17 cellular contexts compared by ENCODE assay signal in genomic region chr17:69427486-69428197, GRCh38.
"Had no signal": no experiment of that assay in that cellular context is flagged by ENCODE, and none has a peak within 500 bp of the region (broad histone marks: within the 10 kb centered on the region; RNA-seq: fewer than 3 reads in every experiment).

No MANE protein-coding gene starts in this region.

- H3K4me3 Mint-ChIP-seq: activated naive CD4-positive, alpha-beta T cell treated with anti-CD3 and anti-CD28 coated beads for 36 hours; activated naive CD8-positive, alpha-beta T cell treated with anti-CD3 and anti-CD28 coated beads, Interleukin-2, amount 50 U/mL, for 24 hours; effector memory CD8-positive, alpha-beta T cell; stimulated activated naive B cell treated with anti-CD40 and anti-IgM and Interleukin-4, amounts not matched to agents 10 μg/mL and 1 μg/mL and 100 μg/mL, for 72 hours; T-helper 2 cell treated with Interferon-gamma antibody and Interleukin-4, amounts not matched to agents 5 μg/mL and 100 μg/mL, for 36 hours had no signal

- H3K4me3 ChIP-seq: gastroesophageal sphincter, heart right ventricle, lung, tibial nerve had no signal

- H3K27ac ChIP-seq: gastroesophageal sphincter, parathyroid adenoma, tibial nerve had no signal

- H3K9me3 ChIP-seq: gastroesophageal sphincter, heart right ventricle, tibial nerve had no signal

- H3K36me3 ChIP-seq: gastroesophageal sphincter, heart right ventricle, tibial nerve had no signal

- H3K4me1 ChIP-seq: parathyroid adenoma had no signal

- H3K9me3 Mint-ChIP-seq: activated naive CD4-positive, alpha-beta T cell treated with anti-CD3 and anti-CD28 coated beads for 36 hours; activated naive CD8-positive, alpha-beta T cell treated with anti-CD3 and anti-CD28 coated beads, Interleukin-2, amount 50 U/mL, for 24 hours; effector memory CD8-positive, alpha-beta T cell; naive thymus-derived CD4-positive, alpha-beta T cell; stimulated activated naive B cell treated with anti-CD40 and anti-IgM and Interleukin-4, amounts not matched to agents 10 μg/mL and 1 μg/mL and 100 μg/mL, for 72 hours; T-helper 2 cell treated with Interferon-gamma antibody and Interleukin-4, amounts not matched to agents 5 μg/mL and 100 μg/mL, for 36 hours had no signal

- H3K27ac Mint-ChIP-seq: activated naive CD4-positive, alpha-beta T cell treated with anti-CD3 and anti-CD28 coated beads for 36 hours; activated naive CD8-positive, alpha-beta T cell treated with anti-CD3 and anti-CD28 coated beads, Interleukin-2, amount 50 U/mL, for 24 hours; stimulated activated naive B cell treated with anti-CD40 and anti-IgM and Interleukin-4, amounts not matched to agents 10 μg/mL and 1 μg/mL and 100 μg/mL, for 72 hours; T-helper 2 cell treated with Interferon-gamma antibody and Interleukin-4, amounts not matched to agents 5 μg/mL and 100 μg/mL, for 36 hours had no signal

- H3K27me3 Mint-ChIP-seq: activated naive CD8-positive, alpha-beta T cell treated with anti-CD3 and anti-CD28 coated beads, Interleukin-2, amount 50 U/mL, for 24 hours; effector memory CD8-positive, alpha-beta T cell; naive thymus-derived CD4-positive, alpha-beta T cell; stimulated activated naive B cell treated with anti-CD40 and anti-IgM and Interleukin-4, amounts not matched to agents 10 μg/mL and 1 μg/mL and 100 μg/mL, for 72 hours had no signal

- DNase-seq: activated CD4-positive, alpha-beta T cell treated with anti-CD3 and anti-CD28 coated beads, Interleukin-2, amount 50 U/mL, for 1 hour; activated CD8-positive, alpha-beta memory T cell treated with anti-CD3 and anti-CD28 coated beads for 24 hours; activated naive CD8-positive, alpha-beta T cell treated with anti-CD3 and anti-CD28 coated beads, Interleukin-2, amount 50 U/mL, for 24 hours; aorta; cerebellar nuclear complex; dermis blood vessel endothelial cell; effector memory CD8-positive, alpha-beta T cell; heart right ventricle; naive thymus-derived CD4-positive, alpha-beta T cell; stimulated activated naive B cell treated with anti-CD40 and anti-IgM and Interleukin-4, amounts not matched to agents 10 μg/mL and 1 μg/mL and 100 μg/mL, for 72 hours; SW 1271 had no signal

- ATAC-seq: activated naive CD8-positive, alpha-beta T cell treated with anti-CD3 and anti-CD28 coated beads, Interleukin-2, amount 50 U/mL, for 24 hours; effector memory CD8-positive, alpha-beta T cell; gastroesophageal sphincter had no signal

- H3K9ac ChIP-seq: parathyroid adenoma had no signal

- H3K27me3 ChIP-seq: gastroesophageal sphincter, heart right ventricle, tibial nerve had no signal
